ENCODE assay signal across 1 cellular context in genomic region chr3:126098391-126098858, GRCh38.
TF ChIP-seq lines count a peak whose summit lies in the region.

No MANE protein-coding gene starts in this region.

TF ChIP-seq in GM23338, 12 proteins besides CTCF, POLR2A, EP300 and RAD21 (continued from another document):
- TF ChIP-seq ZNF462 (CRISPR knock-in tag; IDR thresholded peaks at IDR 0.05): no peak
- TF ChIP-seq CREB1 (CRISPR knock-in tag; IDR thresholded peaks at IDR 0.05; ENCODE audit: low read depth): no peak
- no peak for TF ChIP-seq ETS1 (IDR thresholded peaks at IDR 0.05)
- no peak for TF ChIP-seq STAT1 (IDR thresholded peaks at IDR 0.05; ENCODE audit: unreplicated experiment)
